Comparison of ENCODE assay signal across 8 cellular contexts in the genomic region with DNA sequence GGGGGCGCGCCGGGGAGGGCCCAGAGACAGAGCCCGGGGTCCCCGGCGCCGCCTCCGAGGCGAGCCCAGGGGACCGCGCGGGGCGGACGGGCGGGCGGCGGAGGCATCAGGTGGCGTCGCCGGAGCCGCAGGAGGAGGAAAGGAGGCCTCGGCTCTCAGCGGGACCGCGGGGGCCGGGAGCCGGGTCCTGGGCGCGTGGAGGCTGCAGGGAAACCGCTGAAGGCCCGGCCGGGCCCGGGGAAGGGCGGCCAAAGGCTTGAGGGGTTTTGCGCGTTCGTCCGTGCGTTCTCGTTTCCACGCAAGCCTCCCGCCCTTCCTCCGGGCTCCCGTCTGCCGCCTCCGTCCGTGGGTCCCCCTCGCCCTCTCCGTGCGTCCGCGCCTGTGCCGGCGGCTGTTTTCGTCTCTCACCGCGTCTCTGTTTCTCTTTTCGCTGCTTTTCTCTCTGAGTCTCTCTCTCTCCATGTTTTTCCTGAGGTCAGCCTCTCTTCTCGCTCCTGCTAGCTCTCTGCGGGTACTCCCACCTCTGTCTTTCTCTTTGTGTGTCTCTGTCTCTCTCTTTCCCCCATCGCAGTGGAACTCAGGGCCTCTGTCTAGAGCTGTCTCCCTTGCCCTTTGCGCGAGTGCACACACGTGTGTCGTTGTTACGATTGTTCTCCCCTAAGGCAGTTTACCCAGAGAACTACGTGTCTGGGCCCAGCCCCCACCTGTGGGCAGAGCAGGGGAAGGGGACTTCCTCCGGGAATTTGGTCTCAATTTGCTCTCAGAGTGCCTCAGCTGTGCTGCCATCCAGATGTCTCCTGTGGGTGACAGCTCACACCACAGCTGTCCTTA. TPM values are rescaled to one million over a fixed set of nuclear protein-coding genes. Genes with fewer than 3 reads are reported as not detected.
A peak's percentile ranks its signal among the peaks of the same experiment; 100 is the strongest.
DNase-seq lines count a peak whose midpoint lies in the region; ATAC-seq and TF ChIP-seq lines count a peak whose summit lies in the region.

No MANE protein-coding gene starts in this region.

- H3K4me3 ChIP-seq in lower lobe of right lung (peak overlapping the region; percentile 56), thoracic aorta (peak overlapping the region; percentile 71), lower leg skin (ENCODE audit: low read depth, poor library complexity, severe bottlenecking) (no peak overlapping the region)

- intact Hi-C loops in lower lobe of right lung (cut with DNase I) (no loop called here), lower leg skin (cut with DNase I; ENCODE audit: low total_unique reads) (no loop called here)

- 5% methylated on average over 39 to 59 of the region's 68 CpGs for WGBS in lower leg skin, 2 donors

- TF ChIP-seq CTCF in lower lobe of right lung (IDR thresholded peaks at IDR 0.05): no peak
- no peak for TF ChIP-seq CTCF in thoracic aorta (IDR thresholded peaks at IDR 0.05)
- no peak for TF ChIP-seq CTCF in lower leg skin (IDR thresholded peaks at IDR 0.05)

- H3K27ac ChIP-seq in lower lobe of right lung (no peak overlapping the region), thoracic aorta (no peak overlapping the region)

- ATAC-seq in lower lobe of right lung: peak in 1 of 2 donors; percentile 10
- no peak for ATAC-seq in thoracic aorta (ENCODE audit: insufficient number of reproducible peaks, low FRiP score, low read depth)

- no peaks in the 10 kb centered on the region for H3K36me3 ChIP-seq in lower lobe of right lung
- H3K36me3 ChIP-seq in thoracic aorta: no peaks in the 10 kb centered on the region

- DNase-seq in NCI-H748 (lab: John Stamatoyannopoulos, UW; ENCODE audit: unreplicated experiment): peak; percentile 46
- no peak for DNase-seq in NCI-H748 treated with DMSO at 0.1 percent for 48 hours (lab: John Stamatoyannopoulos, UW)
- DNase-seq in activated T-helper 9 cell treated with anti-CD3 and anti-CD28 coated beads, Interleukin-2, amount 50 U/mL, for 16 hours (ENCODE audit: low read depth): peak; percentile 29
- no peak for DNase-seq in lower lobe of right lung
- DNase-seq in thoracic aorta (ENCODE audit: low spot score): no peak
- no peak for DNase-seq in T1000 (lab: John Stamatoyannopoulos, UW)
- no peak for DNase-seq in lower leg skin (ENCODE audit: low spot score in 2 of 2)
- no peak for DNase-seq in kidney glomerular epithelial cell (lab: John Stamatoyannopoulos, UW)

- no peak for TF ChIP-seq POLR2A in lower leg skin (IDR thresholded peaks at IDR 0.05)

- H3K4me1 ChIP-seq in lower lobe of right lung (peaks cover 27% of the 10 kb centered on the region), thoracic aorta (ENCODE audit: control insufficient read depth in 1 of 2, low read depth in 2 of 2) (peaks cover 8 to 23% of the 10 kb centered on the region in 2 donors)

- peaks cover 70% of the 10 kb centered on the region for H3K27me3 ChIP-seq in lower lobe of right lung (ENCODE audit: low read depth)
- H3K27me3 ChIP-seq in thoracic aorta (replicated peaks; ENCODE audit: insufficient read depth): no peaks in the 10 kb centered on the region

- H3K9me3 ChIP-seq in lower lobe of right lung (no peaks in the 10 kb centered on the region), thoracic aorta (no peaks in the 10 kb centered on the region)

RNA-seq across cellular contexts. Expression of a gene that starts 2.1 kb away (rescaled TPM):
- total RNA-seq in lower lobe of right lung (6.0 TPM), thoracic aorta (1 to 10 TPM; 1.1 to 1.8 TPM), lower leg skin (10 to 100 TPM in 1 of 4 donors, 1 to 10 TPM in 3; 6.6 to 21.2 (median 8.8) TPM)

Comparison
In these comparisons a context has a peak if more than half of its experiments do, and no peak if none do; other contexts are left out.
1. DNase-seq: peak in NCI-H748 (single experiment) and activated T-helper 9 cell treated with anti-CD3 and anti-CD28 coated beads, Interleukin-2, amount 50 U/mL, for 16 hours (single experiment); none in NCI-H748 treated with DMSO at 0.1 percent for 48 hours (single experiment), lower lobe of right lung (single experiment), thoracic aorta (single experiment), T1000 (single experiment), lower leg skin (0 of 2) and kidney glomerular epithelial cell (single experiment).